Comparison of ENCODE assay signal across 19 cellular contexts in the genomic region with DNA sequence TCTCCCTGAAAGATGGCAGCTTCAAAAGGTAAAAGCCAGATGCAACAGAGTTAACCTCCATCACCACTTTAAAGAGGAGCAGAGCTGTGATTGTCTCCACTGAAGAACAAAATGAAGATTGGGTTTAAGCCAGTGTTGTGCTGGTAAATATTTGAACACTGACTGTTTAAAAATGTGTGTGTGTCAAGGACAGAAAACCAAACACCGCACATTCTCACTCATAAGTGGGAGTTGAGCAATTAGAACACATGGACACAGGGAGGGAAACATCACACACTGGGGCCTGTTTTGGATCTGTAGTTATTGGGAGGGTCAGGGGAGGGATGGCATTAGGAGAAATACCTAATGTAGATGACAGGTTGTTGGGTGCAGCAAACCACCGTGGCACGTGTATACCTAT.
DNase-seq lines count a peak whose midpoint lies in the region; ATAC-seq and TF ChIP-seq lines count a peak whose summit lies in the region.
"Had no signal": no experiment of that assay in that cellular context is flagged by ENCODE, and none has a peak within 500 bp of the region (broad histone marks: within the 10 kb centered on the region; RNA-seq: fewer than 3 reads in every experiment).

No MANE protein-coding gene starts in this region.

- H3F3A ChIP-seq in SK-N-SH (replicated peaks; ENCODE audit: insufficient read depth): no peaks in the 10 kb centered on the region

- no peaks in the 10 kb centered on the region for H3K9me3 ChIP-seq in SK-N-SH
- no peaks in the 10 kb centered on the region for H3K9me3 ChIP-seq in SJSA1 (replicated peaks)
- H3K9me3 ChIP-seq in hepatocyte (ENCODE audit: low read depth): no peaks in the 10 kb centered on the region
- H3K9me3 ChIP-seq: BLaER1, body of pancreas, transverse colon had no signal

- TF ChIP-seq RAD21 in SK-N-SH (IDR thresholded peaks at IDR 0.05; ENCODE audit: low read length): no peak

- CTCF ChIA-PET in SK-N-SH (lab: Yijun Ruan, JAX) (interaction anchor here (1.9 kb wide), 1 partner anchor 11 kb away, joined by 5 read pairs; no protein-coding TSS in a partner anchor), GM10248 (lab: Yijun Ruan, JAX) (no interaction called here)

- 0 out of 2 replicates have a peak overlapping the region, but pooled peaks have one; percentile 27 for H2AFZ ChIP-seq in SK-N-SH (ENCODE audit: low read depth)
- H2AFZ ChIP-seq in hepatocyte: no peak overlapping the region
- H2AFZ ChIP-seq: neural progenitor cell had no signal

- no peak for TF ChIP-seq EP300 in SK-N-SH (IDR thresholded peaks at IDR 0.05; ENCODE audit: borderline replicate concordance in 1 of 2, low read depth in 1 of 2, low read length in 1 of 2)

- 97% methylated on average over 3 of the region's 3 CpGs for WGBS in SK-N-SH (ENCODE audit: low lambda C conversion rate)
- WGBS in hepatocyte (ENCODE audit: low lambda C conversion rate, missing lambda C conversion rate): 83% methylated on average over 3 of the region's 3 CpGs

- H3K27ac ChIP-seq in SK-N-SH (ENCODE audit: low read depth in 2 of 2, low read length in 1 of 2) (no peak overlapping the region), SJSA1 (peak overlapping the region; percentile 26), hepatocyte (no peak overlapping the region)
- H3K27ac ChIP-seq: BLaER1, body of pancreas, neural progenitor cell, transverse colon had no signal

- no peaks in the 10 kb centered on the region for H3K4me1 ChIP-seq in SK-N-SH (ENCODE audit: control insufficient read depth in 1 of 2, insufficient read depth in 2 of 2, low read depth in 1 of 2, low read length in 1 of 2)
- peaks cover 25% of the 10 kb centered on the region for H3K4me1 ChIP-seq in SJSA1 (replicated peaks)
- H3K4me1 ChIP-seq in hepatocyte (ENCODE audit: insufficient read depth): no peaks in the 10 kb centered on the region
- H3K4me1 ChIP-seq: BLaER1, body of pancreas, transverse colon had no signal

- DNase-seq in SK-N-SH (no peak), SJSA1 (ENCODE audit: low read depth in 1 of 2, low spot score in 2 of 2) (no peak), kidney tubule cell (ENCODE audit: low spot score) (peak; percentile 45), middle frontal gyrus (ENCODE audit: extremely low spot score, low spot score) (no peak), hepatocyte (ENCODE audit: low spot score) (no peak), GM10248 (ENCODE audit: extremely low spot score) (no peak)
- DNase-seq in activated CD4-positive, CD25-positive, alpha-beta regulatory T cell treated with anti-CD3 and anti-CD28 coated beads, Interleukin-2, amount 50 U/mL, for 72 hours: no peak
- DNase-seq: activated CD4-positive, alpha-beta T cell treated with anti-CD3 and anti-CD28 coated beads for 48 hours; body of pancreas; effector memory CD8-positive, alpha-beta T cell; KG1; NCI-H446 treated with DMSO at 0.1 percent for 48 hours; stimulated activated CD4-positive, alpha-beta T cell treated with anti-CD3 and anti-CD28 coated beads, Interleukin-4, amount 100 ng/mL, for 1 hour; SW 1271; transverse colon had no signal

- no peak for ATAC-seq in SK-N-SH treated with all-trans-retinoic acid at 6 μM for 48 hours
- ATAC-seq: activated naive CD4-positive, alpha-beta T cell treated with anti-CD3 and anti-CD28 coated beads, Interleukin-2, amount 50 U/mL, for 72 hours; body of pancreas; effector memory CD8-positive, alpha-beta T cell had no signal

- H3K4me2 ChIP-seq in SK-N-SH: no peak overlapping the region
- no peak overlapping the region for H3K4me2 ChIP-seq in hepatocyte
- H3K4me2 ChIP-seq: BLaER1, neural progenitor cell had no signal

- H3K79me2 ChIP-seq in SK-N-SH (ENCODE audit: insufficient read depth) (no peaks in the 10 kb centered on the region), hepatocyte (no peaks in the 10 kb centered on the region)

- no peak overlapping the region for H3K9ac ChIP-seq in SK-N-SH
- H3K9ac ChIP-seq: BLaER1, neural progenitor cell had no signal

- H3K36me3 ChIP-seq in SK-N-SH (replicated peaks in 1 of 2; ENCODE audit: control insufficient read depth in 1 of 2, insufficient read depth in 2 of 2, low read length in 1 of 2) (no peaks in the 10 kb centered on the region), SJSA1 (no peaks in the 10 kb centered on the region), hepatocyte (replicated peaks; ENCODE audit: insufficient read depth, low read depth) (no peaks in the 10 kb centered on the region)
- H3K36me3 ChIP-seq: BLaER1, neural progenitor cell, transverse colon had no signal

- H3K9me2 ChIP-seq in SK-N-SH (no peaks in the 10 kb centered on the region), hepatocyte (replicated peaks; ENCODE audit: insufficient read depth) (no peaks in the 10 kb centered on the region)

- no peaks in the 10 kb centered on the region for H3K27me3 ChIP-seq in SK-N-SH (ENCODE audit: insufficient read depth)
- H3K27me3 ChIP-seq in SJSA1 (replicated peaks): no peaks in the 10 kb centered on the region
- no peaks in the 10 kb centered on the region for H3K27me3 ChIP-seq in hepatocyte
- H3K27me3 ChIP-seq: BLaER1, body of pancreas, neural progenitor cell, transverse colon had no signal

- POLR2A ChIA-PET in SK-N-SH (lab: Yijun Ruan, JAX): no interaction called here
- POLR2A ChIA-PET in GM10248 (lab: Yijun Ruan, JAX): no interaction called here

- H4K20me1 ChIP-seq in SK-N-SH (ENCODE audit: insufficient read depth) (no peaks in the 10 kb centered on the region), hepatocyte (ENCODE audit: insufficient read depth, poor library complexity, severe bottlenecking) (no peaks in the 10 kb centered on the region)
- H4K20me1 ChIP-seq: BLaER1 had no signal

- TF ChIP-seq CTCF in SK-N-SH (IDR thresholded peaks at IDR 0.05): no peak
- TF ChIP-seq CTCF in hepatocyte (IDR thresholded peaks at IDR 0.05; ENCODE audit: poor library complexity): no peak
- no peak for TF ChIP-seq CTCF in GM10248 (IDR thresholded peaks at IDR 0.05; ENCODE audit: control extremely low read depth, extremely low read depth, low read depth, missing control alignments)

- H3K4me3 ChIP-seq in SK-N-SH (ENCODE audit: low read depth in 2 of 2, low read length in 1 of 2) (no peak overlapping the region), SJSA1 (no peak overlapping the region), hepatocyte (no peak overlapping the region)
- H3K4me3 ChIP-seq: BLaER1, body of pancreas, neural progenitor cell, transverse colon had no signal

TF ChIP-seq in SK-N-SH, 30 proteins besides CTCF, POLR2A, EP300 and RAD21:
- no peak for TF ChIP-seq TAF1 (IDR thresholded peaks at IDR 0.05; ENCODE audit: borderline replicate concordance, low read depth, low read length)
- no peak for TF ChIP-seq NFIC (IDR thresholded peaks at IDR 0.05; ENCODE audit: borderline replicate concordance)

TF ChIP-seq in SK-N-SH treated with all-trans-retinoic acid at 6 μM for 48 hours, 23 proteins besides CTCF, POLR2A, EP300 and RAD21:
- no peak for TF ChIP-seq CSDC2 (CRISPR knock-in tag; IDR thresholded peaks at IDR 0.05)
- TF ChIP-seq CSRNP3 (CRISPR knock-in tag; IDR thresholded peaks at IDR 0.05): no peak
- TF ChIP-seq RARB (CRISPR knock-in tag; IDR thresholded peaks at IDR 0.05): no peak
- TF ChIP-seq CREB5 (CRISPR knock-in tag; IDR thresholded peaks at IDR 0.05; ENCODE audit: low read depth): no peak
- TF ChIP-seq PATZ1 (CRISPR knock-in tag; IDR thresholded peaks at IDR 0.05; ENCODE audit: borderline replicate concordance): no peak
- TF ChIP-seq BACH2 (CRISPR knock-in tag; IDR thresholded peaks at IDR 0.05; ENCODE audit: borderline replicate concordance): no peak
- TF ChIP-seq TOX (CRISPR knock-in tag; IDR thresholded peaks at IDR 0.05; ENCODE audit: borderline replicate concordance): no peak
- no peak for TF ChIP-seq ZFP30 (CRISPR knock-in tag; IDR thresholded peaks at IDR 0.05)
